ENCODE assay signal across 8 cellular contexts in genomic region chr1:24586970-24587820, GRCh38. TPM values are rescaled to one million over a fixed set of nuclear protein-coding genes. Genes with fewer than 3 reads are reported as not detected.
DNase-seq lines count a peak whose midpoint lies in the region; ATAC-seq and TF ChIP-seq lines count a peak whose summit lies in the region.

No MANE protein-coding gene starts in this region.

- no peaks in the 10 kb centered on the region for H3K36me3 Mint-ChIP-seq in CD8-positive, alpha-beta T cell
- H3K36me3 Mint-ChIP-seq in activated CD4-positive, alpha-beta T cell treated with anti-CD3 and anti-CD28 coated beads, Interleukin-2, amount 10 ng/mL, durations not matched to agents 24 days and 14 days (ENCODE audit: low read depth) = no peaks in the 10 kb centered on the region

- no peaks in the 10 kb centered on the region for H3K36me3 ChIP-seq in CD8-positive, alpha-beta T cell (ENCODE audit: insufficient read depth, low read length)
- no peaks in the 10 kb centered on the region for H3K36me3 ChIP-seq in endocrine pancreas (ENCODE audit: control insufficient read depth, insufficient read depth, low read length)

- no peaks in the 10 kb centered on the region for H3K27me3 Mint-ChIP-seq in CD8-positive, alpha-beta T cell (ENCODE audit: low read depth)
- peaks cover 12% of the 10 kb centered on the region for H3K27me3 Mint-ChIP-seq in activated CD4-positive, alpha-beta T cell treated with anti-CD3 and anti-CD28 coated beads, Interleukin-2, amount 10 ng/mL, durations not matched to agents 24 days and 14 days

- CTCF ChIA-PET in CD8-positive, alpha-beta T cell (lab: Charles Lee) = interaction anchor here (0.6 to 7.7 kb wide), 80 partner anchors 10 to 446 kb away, joined by 3 to 86 read pairs (median 5); partner anchors contain the start of genes NIPAL3, RCAN3 and STPG1

- H3K27ac Mint-ChIP-seq in CD8-positive, alpha-beta T cell = peak overlapping the region; percentile 92
- H3K27ac Mint-ChIP-seq in activated CD4-positive, alpha-beta T cell treated with anti-CD3 and anti-CD28 coated beads, Interleukin-2, amount 10 ng/mL, durations not matched to agents 24 days and 14 days = no peak overlapping the region

- no peak overlapping the region for H3K9ac ChIP-seq in endocrine pancreas (ENCODE audit: control insufficient read depth, insufficient read depth, low read length)

- no peak overlapping the region for H3K4me3 ChIP-seq in CD8-positive, alpha-beta T cell (ENCODE audit: low read depth, low read length)
- H3K4me3 ChIP-seq in endocrine pancreas (ENCODE audit: control insufficient read depth, insufficient read depth, low read length) = peak overlapping the region; percentile 17

- ATAC-seq in CD8-positive, alpha-beta T cell = peak; percentile 99
- peak; percentile 60 for ATAC-seq in HG02642 (IDR thresholded peaks at IDR 0.05; ENCODE audit: poor library complexity, unreplicated experiment)
- no peak for ATAC-seq in GM21619 (IDR thresholded peaks at IDR 0.05; ENCODE audit: unreplicated experiment)

- no peaks in the 10 kb centered on the region for H3K9me3 Mint-ChIP-seq in CD8-positive, alpha-beta T cell
- H3K9me3 Mint-ChIP-seq in activated CD4-positive, alpha-beta T cell treated with anti-CD3 and anti-CD28 coated beads, Interleukin-2, amount 10 ng/mL, durations not matched to agents 24 days and 14 days = no peaks in the 10 kb centered on the region

- peak overlapping the region; percentile 27 for H3K27ac ChIP-seq in CD8-positive, alpha-beta T cell (ENCODE audit: low read depth, low read length)

- peak in 6 of 7 experiments; percentile 10 to 63 (median 54) for DNase-seq in CD8-positive, alpha-beta T cell
- DNase-seq in NCI-H526 (lab: John Stamatoyannopoulos, UW) (peak; percentile 34 to 83), middle frontal gyrus (ENCODE audit: extremely low spot score, low spot score) (peak; percentile 6), superior temporal gyrus (ENCODE audit: extremely low spot score) (peak; percentile 78)
- DNase-seq in activated CD4-positive, alpha-beta T cell treated with anti-CD3 and anti-CD28 coated beads, Interleukin-2, amount 10 ng/mL, durations not matched to agents 24 days and 14 days = peak; percentile 89

- peaks cover 6% of the 10 kb centered on the region for H3K4me1 Mint-ChIP-seq in CD8-positive, alpha-beta T cell (ENCODE audit: low read depth)
- peaks cover 8% of the 10 kb centered on the region for H3K4me1 Mint-ChIP-seq in activated CD4-positive, alpha-beta T cell treated with anti-CD3 and anti-CD28 coated beads, Interleukin-2, amount 10 ng/mL, durations not matched to agents 24 days and 14 days

- H3K9me3 ChIP-seq in CD8-positive, alpha-beta T cell (ENCODE audit: low read length) = no peaks in the 10 kb centered on the region
- H3K9me3 ChIP-seq in endocrine pancreas (ENCODE audit: control insufficient read depth, low read length) = no peaks in the 10 kb centered on the region

- peak; percentile 92 for TF ChIP-seq CTCF in CD8-positive, alpha-beta T cell (IDR thresholded peaks at IDR 0.05)

- POLR2A ChIA-PET in CD8-positive, alpha-beta T cell (lab: Charles Lee) = interaction anchor here (0.6 to 2.4 kb wide), 8 partner anchors 52 to 196 kb away, joined by 3 to 18 read pairs (median 4); partner anchors contain the start of genes NIPAL3 and STPG1

- intact Hi-C loops in CD8-positive, alpha-beta T cell (cut with DNase I, micrococcal nuclease) = loop anchor here (1.0 to 5.0 kb wide), 13 partner anchors 45 to 388 kb away; partner anchors contain the start of genes NIPAL3 (in 2 of the 2) and RCAN3 (in 1 of the 2)
- intact Hi-C loops in activated CD4-positive, alpha-beta T cell treated with anti-CD3 and anti-CD28 coated beads, Interleukin-2, amount 10 ng/mL, durations not matched to agents 24 days and 14 days (cut with micrococcal nuclease) = loop anchor here (2.0 to 5.0 kb wide), 3 partner anchors 46 to 170 kb away; partner anchors contain the start of gene NIPAL3

- H3K27me3 ChIP-seq in CD8-positive, alpha-beta T cell (ENCODE audit: insufficient read depth, low read length) = no peaks in the 10 kb centered on the region
- no peaks in the 10 kb centered on the region for H3K27me3 ChIP-seq in endocrine pancreas (ENCODE audit: control insufficient read depth, insufficient read depth, low read length)

- peak overlapping the region; percentile 11 for H3K4me3 Mint-ChIP-seq in CD8-positive, alpha-beta T cell
- no peak overlapping the region for H3K4me3 Mint-ChIP-seq in activated CD4-positive, alpha-beta T cell treated with anti-CD3 and anti-CD28 coated beads, Interleukin-2, amount 10 ng/mL, durations not matched to agents 24 days and 14 days

- peaks cover 5% of the 10 kb centered on the region for H3K4me1 ChIP-seq in CD8-positive, alpha-beta T cell (ENCODE audit: insufficient read depth, low read length)
- H3K4me1 ChIP-seq in endocrine pancreas (ENCODE audit: control insufficient read depth, insufficient read depth, low read length) = no peaks in the 10 kb centered on the region

RNA-seq across cellular contexts. Expression of gene NCMAP, which starts 31.3 kb away (rescaled TPM):
- under 1 TPM; 0.08 to 0.11 TPM for total RNA-seq in CD8-positive, alpha-beta T cell
- total RNA-seq in activated CD4-positive, alpha-beta T cell treated with anti-CD3 and anti-CD28 coated beads, Interleukin-2, amount 10 ng/mL, durations not matched to agents 24 days and 14 days = not detected in 2 replicates

RNA-seq across cellular contexts. Expression of gene SRRM1, which starts 55.9 kb away (rescaled TPM):
- 100 to 1,000 TPM; 460 to 474 TPM for total RNA-seq in CD8-positive, alpha-beta T cell
- 258 and 261 TPM in 2 replicates for total RNA-seq in activated CD4-positive, alpha-beta T cell treated with anti-CD3 and anti-CD28 coated beads, Interleukin-2, amount 10 ng/mL, durations not matched to agents 24 days and 14 days

Comparison
In these comparisons a context has a peak if more than half of its experiments do, and no peak if none do; other contexts are left out.
1. DNase-seq: peak in every context shown above with its lines; median percentile 89 in activated CD4-positive, alpha-beta T cell treated with anti-CD3 and anti-CD28 coated beads, Interleukin-2, amount 10 ng/mL, durations not matched to agents 24 days and 14 days; 78 in superior temporal gyrus; 58 in NCI-H526; 54 in CD8-positive, alpha-beta T cell; 6 in middle frontal gyrus.